In genomic region chr12:121930862-121931261, GRCh38 we compare ENCODE assay signal across 1 cellular context.
TF ChIP-seq lines count a peak whose summit lies in the region.

No MANE protein-coding gene starts in this region.

TF ChIP-seq in HepG2, 621 proteins besides CTCF, POLR2A, EP300 and RAD21:
- TF ChIP-seq GATAD2A (CRISPR knock-in tag; IDR thresholded peaks at IDR 0.05) (0 out of 2 replicates have a peak, but pooled peaks have one; percentile 19), HMGA1 (CRISPR knock-in tag; conservative IDR thresholded peaks at IDR 0.05) (no peak), NRL (CRISPR knock-in tag; IDR thresholded peaks at IDR 0.05; ENCODE audit: borderline replicate concordance) (no peak), KDM5B (CRISPR knock-in tag; IDR thresholded peaks at IDR 0.05; ENCODE audit: borderline replicate concordance) (no peak), ARID5B (CRISPR knock-in tag; IDR thresholded peaks at IDR 0.05) (0 out of 2 replicates have a peak, but pooled peaks have one; percentile 16), REPIN1 (CRISPR knock-in tag; IDR thresholded peaks at IDR 0.05; ENCODE audit: borderline replicate concordance, low read depth) (no peak), FOXO4 (CRISPR knock-in tag; conservative IDR thresholded peaks at IDR 0.05) (no peak), CEBPB (IDR thresholded peaks at IDR 0.05; ENCODE audit: borderline replicate concordance, low read depth, low read length) (peak; percentile 82), ZNF75D (CRISPR knock-in tag; IDR thresholded peaks at IDR 0.05; ENCODE audit: borderline replicate concordance) (no peak), SMARCC2 (IDR thresholded peaks at IDR 0.05) (no peak), ZNF567 (CRISPR knock-in tag; IDR thresholded peaks at IDR 0.05; ENCODE audit: borderline replicate concordance) (no peak), SAP130 (CRISPR knock-in tag; IDR thresholded peaks at IDR 0.05; ENCODE audit: low read depth) (0 out of 2 replicates have a peak, but pooled peaks have one; percentile 17), CEBPG (CRISPR knock-in tag; IDR thresholded peaks at IDR 0.05) (peak; percentile 67), HMG20A (CRISPR knock-in tag; IDR thresholded peaks at IDR 0.05; ENCODE audit: borderline replicate concordance) (no peak), IKZF1 (IDR thresholded peaks at IDR 0.05) (no peak), ZHX1 (CRISPR knock-in tag; IDR thresholded peaks at IDR 0.05; ENCODE audit: low read depth) (no peak), ZFP36L1 (CRISPR knock-in tag; IDR thresholded peaks at IDR 0.05) (no peak), ZNF720 (CRISPR knock-in tag; IDR thresholded peaks at IDR 0.05) (no peak), FOSL2 (CRISPR knock-in tag; IDR thresholded peaks at IDR 0.05) (no peak), ZNF800 (CRISPR knock-in tag; IDR thresholded peaks at IDR 0.05) (no peak), ZNF318 (CRISPR knock-in tag; IDR thresholded peaks at IDR 0.05) (no peak)
- TF ChIP-seq, protein P1, sequence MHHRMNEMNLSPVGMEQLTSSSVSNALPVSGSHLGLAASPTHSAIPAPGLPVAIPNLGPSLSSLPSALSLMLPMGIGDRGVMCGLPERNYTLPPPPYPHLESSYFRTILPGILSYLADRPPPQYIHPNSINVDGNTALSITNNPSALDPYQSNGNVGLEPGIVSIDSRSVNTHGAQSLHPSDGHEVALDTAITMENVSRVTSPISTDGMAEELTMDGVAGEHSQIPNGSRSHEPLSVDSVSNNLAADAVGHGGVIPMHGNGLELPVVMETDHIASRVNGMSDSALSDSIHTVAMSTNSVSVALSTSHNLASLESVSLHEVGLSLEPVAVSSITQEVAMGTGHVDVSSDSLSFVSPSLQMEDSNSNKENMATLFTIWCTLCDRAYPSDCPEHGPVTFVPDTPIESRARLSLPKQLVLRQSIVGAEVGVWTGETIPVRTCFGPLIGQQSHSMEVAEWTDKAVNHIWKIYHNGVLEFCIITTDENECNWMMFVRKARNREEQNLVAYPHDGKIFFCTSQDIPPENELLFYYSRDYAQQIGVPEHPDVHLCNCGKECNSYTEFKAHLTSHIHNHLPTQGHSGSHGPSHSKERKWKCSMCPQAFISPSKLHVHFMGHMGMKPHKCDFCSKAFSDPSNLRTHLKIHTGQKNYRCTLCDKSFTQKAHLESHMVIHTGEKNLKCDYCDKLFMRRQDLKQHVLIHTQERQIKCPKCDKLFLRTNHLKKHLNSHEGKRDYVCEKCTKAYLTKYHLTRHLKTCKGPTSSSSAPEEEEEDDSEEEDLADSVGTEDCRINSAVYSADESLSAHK (CRISPR knock-in tag; IDR thresholded peaks at IDR 0.05; ENCODE audit: borderline replicate concordance): no peak
- TF ChIP-seq, protein P2, sequence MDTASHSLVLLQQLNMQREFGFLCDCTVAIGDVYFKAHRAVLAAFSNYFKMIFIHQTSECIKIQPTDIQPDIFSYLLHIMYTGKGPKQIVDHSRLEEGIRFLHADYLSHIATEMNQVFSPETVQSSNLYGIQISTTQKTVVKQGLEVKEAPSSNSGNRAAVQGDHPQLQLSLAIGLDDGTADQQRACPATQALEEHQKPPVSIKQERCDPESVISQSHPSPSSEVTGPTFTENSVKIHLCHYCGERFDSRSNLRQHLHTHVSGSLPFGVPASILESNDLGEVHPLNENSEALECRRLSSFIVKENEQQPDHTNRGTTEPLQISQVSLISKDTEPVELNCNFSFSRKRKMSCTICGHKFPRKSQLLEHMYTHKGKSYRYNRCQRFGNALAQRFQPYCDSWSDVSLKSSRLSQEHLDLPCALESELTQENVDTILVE (CRISPR knock-in tag; IDR thresholded peaks at IDR 0.05): no peak
